ENCODE assay signal across 12 cellular contexts in genomic region chr22:31917227-31917921, GRCh38. TPM values are rescaled to one million over a fixed set of nuclear protein-coding genes. Genes with fewer than 3 reads are reported as not detected.
DNase-seq lines count a peak whose midpoint lies in the region; ATAC-seq, FAIRE-seq and TF ChIP-seq lines count a peak whose summit lies in the region.
"Had no signal": no experiment of that assay in that cellular context is flagged by ENCODE, and none has a peak within 500 bp of the region (broad histone marks: within the 10 kb centered on the region; RNA-seq: fewer than 3 reads in every experiment).

No MANE protein-coding gene starts in this region.

- WGBS in esophagus muscularis mucosa: 72% methylated on average over 12 of the region's 17 CpGs

- ATAC-seq in GM21515 (IDR thresholded peaks at IDR 0.05; ENCODE audit: unreplicated experiment): peak; percentile 68
- ATAC-seq in HG02840 (IDR thresholded peaks at IDR 0.05; ENCODE audit: low FRiP score, unreplicated experiment): no peak
- no peak for ATAC-seq in GM18505 (IDR thresholded peaks at IDR 0.05; ENCODE audit: unreplicated experiment)
- no peak for ATAC-seq in GM21529 (IDR thresholded peaks at IDR 0.05; ENCODE audit: unreplicated experiment)

- H3K27ac ChIP-seq in esophagus muscularis mucosa (replicated peaks in 1 of 4): no peak overlapping the region

- no peak for TF ChIP-seq EP300 in esophagus muscularis mucosa (IDR thresholded peaks at IDR 0.05)

- TF ChIP-seq POLR2A in GM12891 (IDR thresholded peaks at IDR 0.05; ENCODE audit: low read depth, low read length): no peak
- TF ChIP-seq POLR2A in GM18505 (IDR thresholded peaks at IDR 0.05; ENCODE audit: borderline replicate concordance, extremely low read depth, insufficient read depth, insufficient read length): no peak
- no peak for TF ChIP-seq POLR2A in esophagus muscularis mucosa (IDR thresholded peaks at IDR 0.05; ENCODE audit: low read depth)

- TF ChIP-seq CTCF in esophagus muscularis mucosa (IDR thresholded peaks at IDR 0.05): no peak

- DNase-seq in GM12891 (ENCODE audit: insufficient read length, low spot score): peak; percentile 40
- DNase-seq in RPMI8226: peak; percentile 64
- DNase-seq in medulla oblongata (ENCODE audit: extremely low spot score): peak; percentile 71
- no peak for DNase-seq in esophagus muscularis mucosa (ENCODE audit: extremely low spot score)
- DNase-seq: activated CD8-positive, alpha-beta memory T cell treated with anti-CD3 and anti-CD28 coated beads, Interleukin-2, amount 50 U/mL, for 4 hours; mammary epithelial cell; NCI-H524 treated with DMSO at 0.1 percent for 48 hours had no signal

- no peaks in the 10 kb centered on the region for H3K4me1 ChIP-seq in esophagus muscularis mucosa

- intact Hi-C loops in esophagus muscularis mucosa (cut with DNase I): no loop called here

- FAIRE-seq in GM12891 (lab: Jason Lieb, UNC): peak; percentile 90
- FAIRE-seq: endothelial cell of umbilical vein had no signal

- no peak overlapping the region for H3K4me3 ChIP-seq in esophagus muscularis mucosa

- no peaks in the 10 kb centered on the region for H3K27me3 ChIP-seq in esophagus muscularis mucosa

- H3K36me3 ChIP-seq in esophagus muscularis mucosa: no peaks in the 10 kb centered on the region

- no peaks in the 10 kb centered on the region for H3K9me3 ChIP-seq in esophagus muscularis mucosa

TF ChIP-seq in GM12891, 5 proteins besides CTCF, POLR2A, EP300 and RAD21:
- TF ChIP-seq SPI1 (IDR thresholded peaks at IDR 0.05; ENCODE audit: low read depth, low read length) (peak; percentile 96), PAX5 (IDR thresholded peaks at IDR 0.05; ENCODE audit: insufficient read depth, low read length, severe bottlenecking) (no peak)

RNA-seq across cellular contexts. Expression of gene YWHAH, which starts 27.0 kb away (rescaled TPM):
- polyA plus RNA-seq in GM12891 (2012; ENCODE audit: low read depth, missing spikeins): 63.6 TPM
- 100 to 1,000 TPM; 132 to 232 (median 183) TPM for total RNA-seq in esophagus muscularis mucosa
